ENCODE assay signal across 8 cellular contexts in the genomic region with DNA sequence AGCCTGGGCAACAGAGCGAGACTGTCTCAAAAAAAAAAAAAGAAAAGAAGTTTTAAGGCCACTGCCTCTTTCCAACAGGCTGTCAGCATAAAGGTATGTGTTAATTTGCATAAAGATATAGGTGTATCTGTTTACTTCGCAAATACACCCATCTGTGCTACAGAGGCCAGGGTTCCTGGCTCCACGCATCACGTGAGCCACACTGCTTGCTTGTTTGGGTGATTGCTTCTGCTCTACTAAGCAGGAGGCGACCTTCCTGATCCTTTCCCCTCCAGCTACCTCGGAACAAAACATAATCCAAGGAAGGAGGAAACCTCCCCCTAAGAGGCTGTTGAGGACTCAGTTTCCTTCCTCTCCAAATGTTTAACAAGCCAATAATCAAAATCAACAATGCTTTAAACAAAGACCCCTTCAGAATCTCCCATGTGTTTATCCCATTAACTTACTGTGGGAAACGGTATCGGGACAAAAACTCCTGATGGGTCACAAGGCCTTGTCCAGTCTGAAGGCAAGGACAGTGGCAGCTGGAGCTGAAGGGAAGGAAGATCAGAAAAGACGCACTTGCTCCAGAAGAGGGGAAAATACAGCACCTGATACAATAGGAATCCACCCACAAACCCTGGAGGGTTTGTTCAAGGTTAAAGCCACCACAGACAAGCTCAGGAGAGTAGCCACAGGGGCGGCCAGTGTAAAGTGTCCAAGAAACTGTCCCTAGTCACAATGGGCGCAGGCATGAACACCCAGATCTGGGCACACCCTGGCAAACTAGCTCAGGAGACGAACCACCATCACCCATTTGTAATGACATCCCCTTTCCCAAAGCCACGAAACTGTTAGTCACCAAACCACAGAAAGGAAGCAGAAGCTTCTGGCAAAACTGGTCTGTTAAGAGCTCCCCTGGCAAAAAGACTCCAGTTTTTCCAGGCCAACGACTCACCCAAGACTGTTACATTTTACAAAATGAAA. TPM values are rescaled to one million over a fixed set of nuclear protein-coding genes. Genes with fewer than 3 reads are reported as not detected.
DNase-seq lines count a peak whose midpoint lies in the region; ATAC-seq and TF ChIP-seq lines count a peak whose summit lies in the region.

No MANE protein-coding gene starts in this region.

- H3K27ac Mint-ChIP-seq in progenitor cell of endocrine pancreas: peak overlapping the region; percentile 85

- no peak for TF ChIP-seq CTCF in progenitor cell of endocrine pancreas (IDR thresholded peaks at IDR 0.05; ENCODE audit: unreplicated experiment)

- DNase-seq in H4 (ENCODE audit: low spot score): peak; percentile 81
- peak; percentile 94 for DNase-seq in RPMI7951 (ENCODE audit: low read depth)
- peak; percentile 53 for DNase-seq in fibroblast of gingiva (ENCODE audit: low read depth)
- DNase-seq in progenitor cell of endocrine pancreas (ENCODE audit: low spot score, unreplicated experiment): no peak
- DNase-seq in NAMALWA (ENCODE audit: low spot score): no peak
- no peak for DNase-seq in NCI-H2196 (lab: John Stamatoyannopoulos, UW; ENCODE audit: unreplicated experiment)
- DNase-seq in cerebellar nuclear complex (lab: John Stamatoyannopoulos, UW): no peak

- peaks cover 22% of the 10 kb centered on the region for H3K4me1 Mint-ChIP-seq in progenitor cell of endocrine pancreas (ENCODE audit: low read depth)

- peaks cover 6% of the 10 kb centered on the region for H3K36me3 Mint-ChIP-seq in progenitor cell of endocrine pancreas (ENCODE audit: insufficient read depth)

- no peak overlapping the region for H3K4me3 Mint-ChIP-seq in progenitor cell of endocrine pancreas (ENCODE audit: low read depth)

- H3K9me3 Mint-ChIP-seq in progenitor cell of endocrine pancreas (ENCODE audit: low read depth): no peaks in the 10 kb centered on the region

- no peak for ATAC-seq in activated CD4-positive, CD25-positive, alpha-beta regulatory T cell treated with anti-CD3 and anti-CD28 coated beads, Interleukin-2, amount 50 U/mL, for 24 hours

- no peaks in the 10 kb centered on the region for H3K27me3 Mint-ChIP-seq in progenitor cell of endocrine pancreas

RNA-seq across cellular contexts. Expression of a gene that starts 17.2 kb away (rescaled TPM):
- 16.6 and 18.9 TPM in 2 replicates for total RNA-seq in H4 (2014; rRNA removed; shearing (Covaris generic))
- 30.6 and 37.0 TPM in 2 replicates for total RNA-seq in RPMI7951 (2014; rRNA removed; shearing (Covaris generic))
- total RNA-seq in progenitor cell of endocrine pancreas: 74.9 and 79.9 TPM in 2 replicates

RNA-seq across cellular contexts. Expression of a gene that starts 50.3 kb away (rescaled TPM):
- 27.4 and 37.8 TPM in 2 replicates for total RNA-seq in H4 (2014; rRNA removed; shearing (Covaris generic))
- 61.9 and 72.8 TPM in 2 replicates for total RNA-seq in RPMI7951 (2014; rRNA removed; shearing (Covaris generic))
- 32.9 and 37.0 TPM in 2 replicates for total RNA-seq in progenitor cell of endocrine pancreas

RNA-seq across cellular contexts. Expression of a gene that starts 50.4 kb away (rescaled TPM):
- 3.5 and 5.8 TPM in 2 replicates for total RNA-seq in H4 (2014; rRNA removed; shearing (Covaris generic))
- total RNA-seq in RPMI7951 (2014; rRNA removed; shearing (Covaris generic)): 7.6 and 17.2 TPM in 2 replicates
- total RNA-seq in progenitor cell of endocrine pancreas: 10.1 and 11.0 TPM in 2 replicates

Comparison
In these comparisons a context has a peak if more than half of its experiments do, and no peak if none do; other contexts are left out.
1. DNase-seq: peak in H4 (single experiment), RPMI7951 (single experiment) and fibroblast of gingiva (single experiment); none in progenitor cell of endocrine pancreas (single experiment), NAMALWA (single experiment), NCI-H2196 (single experiment) and cerebellar nuclear complex (0 of 2).